Comparison of ENCODE assay signal across 29 cellular contexts in genomic region chr12:66529934-66530333, GRCh38.
"Had no signal": no experiment of that assay in that cellular context is flagged by ENCODE, and none has a peak within 500 bp of the region (broad histone marks: within the 10 kb centered on the region; RNA-seq: fewer than 3 reads in every experiment).

No MANE protein-coding gene starts in this region.

- H3K27ac Mint-ChIP-seq: immature natural killer cell; mesothelial cell of epicardium; naive thymus-derived CD8-positive, alpha-beta T cell had no signal

- H3K36me3 ChIP-seq: esophagus squamous epithelium, gastrocnemius medialis, heart left ventricle, left ventricle myocardium inferior, lower lobe of right lung had no signal

- H3K79me2 ChIP-seq: hepatocyte had no signal

- DNase-seq: dermis blood vessel endothelial cell; dorsolateral prefrontal cortex; effector CD4-positive, alpha-beta T cell; effector memory CD4-positive, alpha-beta T cell; erythroblast; esophagus squamous epithelium; foreskin fibroblast; foreskin melanocyte; gastrocnemius medialis; heart left ventricle; hypothalamus; immature natural killer cell; islet precursor cell; kidney; kidney glomerular epithelial cell; left colon; left ventricle myocardium inferior; lower lobe of right lung; mesenchymal stem cell; mucosa of descending colon; naive B cell; naive thymus-derived CD8-positive, alpha-beta T cell had no signal

- H3K4me1 ChIP-seq: esophagus squamous epithelium, gastrocnemius medialis, heart left ventricle, left ventricle myocardium inferior, lower lobe of right lung had no signal

- H3K27me3 ChIP-seq: dorsolateral prefrontal cortex, esophagus squamous epithelium, gastrocnemius medialis, heart left ventricle, hepatocyte had no signal

- H3K27ac ChIP-seq: coronary artery, dorsolateral prefrontal cortex, epithelial cell of prostate, esophagus squamous epithelium, gastrocnemius medialis, heart left ventricle, hepatocyte, left ventricle myocardium inferior, lower lobe of right lung had no signal

- H3K4me1 Mint-ChIP-seq: immature natural killer cell; mesothelial cell of epicardium; naive B cell; naive thymus-derived CD8-positive, alpha-beta T cell had no signal

- FAIRE-seq: colon, kidney had no signal

- H3K4me2 ChIP-seq: hepatocyte had no signal

- H3K4me3 ChIP-seq: coronary artery, dorsolateral prefrontal cortex, esophagus squamous epithelium, gastrocnemius medialis, heart left ventricle, hepatocyte, left ventricle myocardium inferior, lower lobe of right lung, mucosa of descending colon had no signal

- ATAC-seq: esophagus mucosa; gastrocnemius medialis; heart left ventricle; left colon; left lobe of liver; lower lobe of right lung; mucosa of descending colon; naive thymus-derived CD8-positive, alpha-beta T cell had no signal

- H3K27me3 Mint-ChIP-seq: naive B cell; naive thymus-derived CD8-positive, alpha-beta T cell had no signal

- H3K9me3 ChIP-seq: esophagus squamous epithelium, gastrocnemius medialis, lower lobe of right lung, mucosa of descending colon had no signal

- H3K36me3 Mint-ChIP-seq: immature natural killer cell had no signal

- H2AFZ ChIP-seq: hepatocyte had no signal

- H3K4me3 Mint-ChIP-seq: immature natural killer cell; mesothelial cell of epicardium; naive B cell; naive thymus-derived CD8-positive, alpha-beta T cell had no signal
